Comparison of ENCODE assay signal across 14 cellular contexts in genomic region chr22:46041642-46042041, GRCh38.
DNase-seq lines count a peak whose midpoint lies in the region; ATAC-seq and TF ChIP-seq lines count a peak whose summit lies in the region.
"Had no signal": no experiment of that assay in that cellular context is flagged by ENCODE, and none has a peak within 500 bp of the region (broad histone marks: within the 10 kb centered on the region; RNA-seq: fewer than 3 reads in every experiment).

No MANE protein-coding gene starts in this region.

- no peak for TF ChIP-seq CTCF in CD4-positive, alpha-beta T cell (IDR thresholded peaks at IDR 0.05)
- TF ChIP-seq CTCF in colonic mucosa (IDR thresholded peaks at IDR 0.05), result no peak

- H3K4me1 Mint-ChIP-seq in CD4-positive, alpha-beta T cell (ENCODE audit: low read depth), result peaks cover 35% of the 10 kb centered on the region

- H3K27ac Mint-ChIP-seq in CD4-positive, alpha-beta T cell, result peak overlapping the region; percentile 71
- H3K27ac Mint-ChIP-seq: activated naive CD8-positive, alpha-beta T cell; nephron progenitor cell; stimulated activated naive B cell treated with anti-CD40 and anti-IgM and Interleukin-4, amounts not matched to agents 10 μg/mL and 1 μg/mL and 100 μg/mL, for 72 hours had no signal

- ATAC-seq in CD4-positive, alpha-beta T cell (ENCODE audit: poor library complexity), result no peak
- no peak for ATAC-seq in HG03045 (IDR thresholded peaks at IDR 0.05; ENCODE audit: unreplicated experiment)
- ATAC-seq: stimulated activated naive B cell treated with anti-CD40 and anti-IgM and Interleukin-4, amounts not matched to agents 10 μg/mL and 1 μg/mL and 100 μg/mL, for 72 hours had no signal

- CTCF ChIA-PET in CD4-positive, alpha-beta T cell (lab: Charles Lee), result no interaction called here

- in situ Hi-C loops in G401 (cut with HindIII; ENCODE audit: low sequenced_read_pairs), result no loop called here

- no peak for DNase-seq in CD4-positive, alpha-beta T cell
- peak; percentile 55 for DNase-seq in NCI-H146 (lab: John Stamatoyannopoulos, UW)
- DNase-seq in colonic mucosa, result peak; percentile 15
- no peak for DNase-seq in NCI-H774 (lab: John Stamatoyannopoulos, UW)
- DNase-seq in G401 (ENCODE audit: low spot score), result no peak
- DNase-seq in NCI-H2107 treated with DMSO at 0.1 percent for 48 hours (lab: John Stamatoyannopoulos, UW; ENCODE audit: unreplicated experiment), result no peak
- DNase-seq: foreskin fibroblast; NCI-H1092 treated with DMSO at 0.1 percent for 48 hours; nephron progenitor cell; stimulated activated naive B cell treated with anti-CD40 and anti-IgM and Interleukin-4, amounts not matched to agents 10 μg/mL and 1 μg/mL and 100 μg/mL, for 72 hours; T-helper 2 cell had no signal

- H3K27ac ChIP-seq in CD4-positive, alpha-beta T cell (ENCODE audit: low read depth, low read length), result no peak overlapping the region
- H3K27ac ChIP-seq in colonic mucosa, result no peak overlapping the region
- peak overlapping the region; percentile 52 for H3K27ac ChIP-seq in rectal smooth muscle tissue (ENCODE audit: low read depth, low read length)

- H3K27me3 Mint-ChIP-seq in CD4-positive, alpha-beta T cell, result no peaks in the 10 kb centered on the region
- H3K27me3 Mint-ChIP-seq: activated naive CD8-positive, alpha-beta T cell; stimulated activated naive B cell treated with anti-CD40 and anti-IgM and Interleukin-4, amounts not matched to agents 10 μg/mL and 1 μg/mL and 100 μg/mL, for 72 hours had no signal

- H3K36me3 Mint-ChIP-seq in CD4-positive, alpha-beta T cell (ENCODE audit: low read depth), result no peaks in the 10 kb centered on the region
- H3K36me3 Mint-ChIP-seq: activated naive CD8-positive, alpha-beta T cell; stimulated activated naive B cell treated with anti-CD40 and anti-IgM and Interleukin-4, amounts not matched to agents 10 μg/mL and 1 μg/mL and 100 μg/mL, for 72 hours had no signal

- no peak overlapping the region for H3K4me3 Mint-ChIP-seq in CD4-positive, alpha-beta T cell
- H3K4me3 Mint-ChIP-seq: activated naive CD8-positive, alpha-beta T cell; nephron progenitor cell; stimulated activated naive B cell treated with anti-CD40 and anti-IgM and Interleukin-4, amounts not matched to agents 10 μg/mL and 1 μg/mL and 100 μg/mL, for 72 hours had no signal

- POLR2A ChIA-PET in CD4-positive, alpha-beta T cell (lab: Charles Lee), result no interaction called here

- no peaks in the 10 kb centered on the region for H3K9me3 Mint-ChIP-seq in CD4-positive, alpha-beta T cell
- H3K9me3 Mint-ChIP-seq: nephron progenitor cell; stimulated activated naive B cell treated with anti-CD40 and anti-IgM and Interleukin-4, amounts not matched to agents 10 μg/mL and 1 μg/mL and 100 μg/mL, for 72 hours had no signal

- H3K9ac ChIP-seq in colonic mucosa (ENCODE audit: low read depth in 2 of 2, low read length in 2 of 2) (no peak overlapping the region), rectal smooth muscle tissue (ENCODE audit: low read length) (no peak overlapping the region)

- H3K27me3 ChIP-seq in CD4-positive, alpha-beta T cell (ENCODE audit: control insufficient read depth, insufficient read depth, low read length), result no peaks in the 10 kb centered on the region
- no peaks in the 10 kb centered on the region for H3K27me3 ChIP-seq in colonic mucosa
- no peaks in the 10 kb centered on the region for H3K27me3 ChIP-seq in rectal smooth muscle tissue (ENCODE audit: control insufficient read depth, insufficient read depth, low read length)

- intact Hi-C loops in CD4-positive, alpha-beta T cell (cut with DNase I, micrococcal nuclease), result no loop called here
- intact Hi-C loops in colonic mucosa (cut with DNase I), result no loop called here

- H3K4me3 ChIP-seq in colonic mucosa (no peak overlapping the region), rectal smooth muscle tissue (ENCODE audit: low read length) (no peak overlapping the region)

- H3K36me3 ChIP-seq in colonic mucosa (no peaks in the 10 kb centered on the region), rectal smooth muscle tissue (ENCODE audit: control insufficient read depth, insufficient read depth, low read length) (no peaks in the 10 kb centered on the region)

- H3K4me1 ChIP-seq in colonic mucosa (peaks cover 8% of the 10 kb centered on the region), rectal smooth muscle tissue (ENCODE audit: control insufficient read depth, insufficient read depth, low read length) (peaks cover 28% of the 10 kb centered on the region)

- no peaks in the 10 kb centered on the region for H3K9me3 ChIP-seq in CD4-positive, alpha-beta T cell (ENCODE audit: control insufficient read depth, low read length)
- H3K9me3 ChIP-seq in colonic mucosa, result no peaks in the 10 kb centered on the region

Comparison
In these comparisons a context has a peak if more than half of its experiments do, and no peak if none do; other contexts are left out.
1. DNase-seq: peak in NCI-H146 (single experiment) and colonic mucosa (single experiment); none in CD4-positive, alpha-beta T cell (0 of 10), NCI-H774 (single experiment), G401 (single experiment) and NCI-H2107 treated with DMSO at 0.1 percent for 48 hours (single experiment).